ENCODE assay signal across 15 cellular contexts in the genomic region with DNA sequence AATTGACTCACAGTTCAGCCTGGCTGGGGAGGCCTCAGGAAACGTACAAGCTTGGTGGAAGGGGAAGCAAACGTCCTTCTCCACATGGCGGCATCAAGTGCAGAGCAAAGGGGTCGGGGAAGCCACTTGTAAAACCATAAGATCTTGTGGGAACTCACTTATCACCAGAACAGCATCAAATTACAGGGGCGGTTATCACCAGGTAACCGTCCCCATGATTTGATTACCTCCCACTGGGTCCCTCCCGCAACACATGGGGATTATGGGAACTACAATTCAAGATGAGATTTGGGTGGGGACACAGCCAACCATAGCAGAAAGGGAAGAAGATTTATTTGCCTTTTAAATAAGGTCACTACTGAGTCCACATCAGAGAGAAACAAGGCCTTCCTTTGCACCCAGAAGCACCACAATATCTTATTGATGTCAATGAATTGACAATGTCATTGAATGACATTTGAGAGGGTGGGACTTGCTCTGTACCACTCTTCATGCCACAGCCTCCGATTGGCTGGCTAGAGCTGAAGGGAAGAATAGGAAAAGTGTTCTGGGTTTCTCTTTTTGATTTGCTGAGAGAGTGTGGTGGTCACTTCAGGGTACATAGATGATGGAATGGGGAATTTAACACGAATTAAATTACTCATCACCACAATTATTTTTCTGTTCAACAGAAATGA.
"Had no signal": no experiment of that assay in that cellular context is flagged by ENCODE, and none has a peak within 500 bp of the region (broad histone marks: within the 10 kb centered on the region; RNA-seq: fewer than 3 reads in every experiment).

No MANE protein-coding gene starts in this region.

- H3K4me3 Mint-ChIP-seq: activated T-helper 1 cell treated with anti-CD3 and anti-CD28 coated beads, Interleukin-12 subunit alpha, Interleukin-12 subunit beta, Interleukin-2, Interleukin-4 antibody, amounts not matched to agents 30 ng/mL and 10 ng/mL and 1 ng/mL, durations not matched to agents 14 hours and 24 hours and 36 hours; natural killer cell had no signal

- DNase-seq: activated CD4-positive, alpha-beta T cell treated with anti-CD3 and anti-CD28 coated beads, Interleukin-2, amount 50 U/mL, for 1 hour; erythroblast; islet precursor cell; natural killer cell; stimulated activated CD4-positive, alpha-beta T cell treated with anti-CD3 and anti-CD28 coated beads, Interleukin-4, amount 100 ng/mL, for 24 hours; stimulated activated naive CD4-positive, alpha-beta T cell; T-helper 9 cell; testis; upper lobe of right lung had no signal

- H3K9me3 Mint-ChIP-seq: activated T-helper 1 cell treated with anti-CD3 and anti-CD28 coated beads, Interleukin-12 subunit alpha, Interleukin-12 subunit beta, Interleukin-2, Interleukin-4 antibody, amounts not matched to agents 30 ng/mL and 10 ng/mL and 1 ng/mL, durations not matched to agents 14 hours and 24 hours and 36 hours; natural killer cell had no signal

- H3K27ac ChIP-seq: ascending aorta, gastroesophageal sphincter, right atrium auricular region, testis, upper lobe of right lung had no signal

- H3K27me3 ChIP-seq: ascending aorta, gastroesophageal sphincter, right atrium auricular region, testis, upper lobe of right lung had no signal

- H3K27ac Mint-ChIP-seq: activated T-helper 1 cell treated with anti-CD3 and anti-CD28 coated beads, Interleukin-12 subunit alpha, Interleukin-12 subunit beta, Interleukin-2, Interleukin-4 antibody, amounts not matched to agents 30 ng/mL and 10 ng/mL and 1 ng/mL, durations not matched to agents 14 hours and 24 hours and 36 hours; natural killer cell had no signal

- ATAC-seq: activated CD4-positive, CD25-positive, alpha-beta regulatory T cell treated with anti-CD3 and anti-CD28 coated beads, Interleukin-2, amount 50 U/mL, for 24 hours; gastroesophageal sphincter; left lobe of liver; natural killer cell; upper lobe of right lung had no signal
